ENCODE assay signal across 9 cellular contexts in the genomic region with DNA sequence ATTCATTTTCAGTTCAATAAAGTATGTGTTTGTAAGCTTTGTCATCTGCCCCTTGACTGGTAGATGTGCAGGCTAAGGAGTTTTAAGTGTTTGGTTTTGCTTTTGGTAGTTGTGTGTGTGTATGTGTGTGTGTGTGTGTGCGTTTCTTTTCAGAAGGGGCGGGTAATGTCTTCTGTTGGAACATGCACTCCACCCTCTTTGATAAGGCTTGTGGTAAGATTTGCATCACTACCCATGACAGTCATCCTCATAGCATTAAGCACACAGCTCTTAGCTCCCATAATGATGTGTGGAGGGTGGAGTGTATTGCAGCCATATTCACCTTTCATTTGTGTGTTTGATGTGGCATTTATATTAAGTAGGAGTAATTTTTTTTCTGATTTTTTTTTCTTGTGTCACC.
DNase-seq lines count a peak whose midpoint lies in the region; ATAC-seq and TF ChIP-seq lines count a peak whose summit lies in the region.
"Had no signal": no experiment of that assay in that cellular context is flagged by ENCODE, and none has a peak within 500 bp of the region (broad histone marks: within the 10 kb centered on the region; RNA-seq: fewer than 3 reads in every experiment).

No MANE protein-coding gene starts in this region.

- no peak for TF ChIP-seq EP300 in esophagus muscularis mucosa (IDR thresholded peaks at IDR 0.05)

- H3K27me3 ChIP-seq in esophagus muscularis mucosa, result no peaks in the 10 kb centered on the region

- no peak for TF ChIP-seq POLR2A in esophagus muscularis mucosa (IDR thresholded peaks at IDR 0.05; ENCODE audit: low read depth)

- no peaks in the 10 kb centered on the region for H3K4me1 ChIP-seq in esophagus muscularis mucosa

- no peak overlapping the region for H3K27ac ChIP-seq in esophagus muscularis mucosa (replicated peaks in 1 of 4)

- H3K4me3 ChIP-seq in GM12865 (ENCODE audit: low read depth, low read length) (no peak overlapping the region), esophagus muscularis mucosa (no peak overlapping the region)

- peak; percentile 48 for ATAC-seq in GM21381 (IDR thresholded peaks at IDR 0.05; ENCODE audit: unreplicated experiment)
- peak; percentile 37 for ATAC-seq in HG03565 (IDR thresholded peaks at IDR 0.05; ENCODE audit: unreplicated experiment)
- peak; percentile 29 for ATAC-seq in esophagus mucosa
- no peak for ATAC-seq in HG03139 (IDR thresholded peaks at IDR 0.05; ENCODE audit: unreplicated experiment)

- no peaks in the 10 kb centered on the region for H3K9me3 ChIP-seq in esophagus muscularis mucosa

- intact Hi-C loops in esophagus muscularis mucosa (cut with DNase I), result no loop called here

- 90% methylated on average over 2 of the region's 2 CpGs for WGBS in esophagus muscularis mucosa

- TF ChIP-seq CTCF in GM12865 (IDR thresholded peaks at IDR 0.05; ENCODE audit: insufficient read depth, low read depth, low read length, missing control alignments) (no peak), esophagus muscularis mucosa (IDR thresholded peaks at IDR 0.05) (no peak)

- DNase-seq in GM12865 (ENCODE audit: low read depth) (peak; percentile 70), amygdala (lab: John Stamatoyannopoulos, UW) (no peak), esophagus muscularis mucosa (ENCODE audit: extremely low spot score) (no peak), cerebellar nuclear complex (lab: John Stamatoyannopoulos, UW) (no peak)
- DNase-seq: NCI-H345 had no signal

- H3K36me3 ChIP-seq in esophagus muscularis mucosa, result peaks cover 0 to 13% (median 5%) of the 10 kb centered on the region in 4 donors
